ENCODE assay signal across 21 cellular contexts in genomic region chr22:19957445-19957844, GRCh38. TPM values are rescaled to one million over a fixed set of nuclear protein-coding genes. Genes with fewer than 3 reads are reported as not detected.
DNase-seq lines count a peak whose midpoint lies in the region; ATAC-seq and TF ChIP-seq lines count a peak whose summit lies in the region.
"Had no signal": no experiment of that assay in that cellular context is flagged by ENCODE, and none has a peak within 500 bp of the region (broad histone marks: within the 10 kb centered on the region; RNA-seq: fewer than 3 reads in every experiment).

No MANE protein-coding gene starts in this region.

- CTCF ChIA-PET in A673 (lab: Charles Lee): interaction anchor here (0.7 kb wide), 1 partner anchor 56 kb away, joined by 3 read pairs; no protein-coding TSS in a partner anchor

- H3K9me3 ChIP-seq in A673 (ENCODE audit: low read depth, low read length, poor library complexity, severe bottlenecking) (no peaks in the 10 kb centered on the region), RWPE2 (ENCODE audit: severe bottlenecking) (no peaks in the 10 kb centered on the region)
- H3K9me3 ChIP-seq: body of pancreas, esophagus squamous epithelium, SJSA1, thyroid gland had no signal

- POLR2A ChIA-PET in A673 (lab: Charles Lee; ENCODE audit: low non-redundant PET): interaction anchor here (0.6 kb wide), 1 partner anchor 168 kb away, joined by 3 read pairs; no protein-coding TSS in a partner anchor

- DNase-seq in A673 (ENCODE audit: low spot score) (no peak), RWPE2 (ENCODE audit: low spot score) (peak; percentile 34), iPS-NIHi11 (ENCODE audit: low spot score) (peak; percentile 8), RPMI8226 (no peak), GM19240 (ENCODE audit: insufficient read length, low spot score) (no peak), GM20000 (ENCODE audit: low spot score) (no peak)
- DNase-seq: activated CD4-positive, alpha-beta T cell treated with anti-CD3 and anti-CD28 coated beads for 4 hours; activated naive CD4-positive, alpha-beta T cell treated with Interleukin-2 at 50 U/mL for 16 hours; activated T-cell treated with anti-CD3 and anti-CD28 coated beads for 4 hours; esophagus squamous epithelium; KBM-7; NCI-H1417; NCI-H2227 treated with DMSO at 0.1 percent for 48 hours; T1000; thyroid gland had no signal

- no TSS peak for BruUV-seq in A673 (replicated peaks; lab: Mats Ljungman, UMichigan)

- H3K36me3 ChIP-seq in A673 (ENCODE audit: insufficient read depth, low read length, poor library complexity, severe bottlenecking): no peaks in the 10 kb centered on the region
- H3K36me3 ChIP-seq in RWPE2 (ENCODE audit: low read depth): no peaks in the 10 kb centered on the region
- H3K36me3 ChIP-seq: esophagus squamous epithelium, thyroid gland had no signal

- H3K4me1 ChIP-seq in A673 (ENCODE audit: insufficient read depth, low read length, poor library complexity, severe bottlenecking) (peaks cover 19% of the 10 kb centered on the region), RWPE2 (ENCODE audit: insufficient read depth, poor library complexity, severe bottlenecking) (peaks cover 4% of the 10 kb centered on the region)

- no peak for ATAC-seq in RWPE2 (ENCODE audit: low read depth)
- ATAC-seq in GM21515 (IDR thresholded peaks at IDR 0.05; ENCODE audit: unreplicated experiment): no peak
- ATAC-seq: body of pancreas; stimulated activated effector memory CD8-positive, alpha-beta T cell treated with anti-CD3 and anti-CD28 coated beads, Interleukin-12 subunit alpha, Interleukin-12 subunit beta, amount 100 ng/mL, for 72 hours had no signal

- 0 out of 2 replicates have a peak, but pooled peaks have one; percentile 14 for TF ChIP-seq CTCF in A673 (conservative IDR thresholded peaks at IDR 0.05; ENCODE audit: low read depth, low read length)
- peak; percentile 15 for TF ChIP-seq CTCF in GM12873 (IDR thresholded peaks at IDR 0.05; ENCODE audit: insufficient read depth, low read depth, low read length, missing control alignments)
- TF ChIP-seq CTCF in RWPE2 (IDR thresholded peaks at IDR 0.05; ENCODE audit: poor library complexity, severe bottlenecking): peak; percentile 14
- no peak for TF ChIP-seq CTCF in GM20000 (IDR thresholded peaks at IDR 0.05; ENCODE audit: extremely low read depth, missing control alignments)

- H3K27ac ChIP-seq in A673 (ENCODE audit: low read depth, low read length, poor library complexity, severe bottlenecking) (no peak overlapping the region), RWPE2 (ENCODE audit: poor library complexity, severe bottlenecking) (no peak overlapping the region)
- H3K27ac ChIP-seq: body of pancreas, SJSA1, thyroid gland had no signal

- H3K27me3 ChIP-seq in A673 (replicated peaks; ENCODE audit: insufficient read depth, low read depth, low read length, poor library complexity): no peaks in the 10 kb centered on the region
- no peaks in the 10 kb centered on the region for H3K27me3 ChIP-seq in RWPE2 (ENCODE audit: insufficient read depth, poor library complexity, severe bottlenecking)
- H3K27me3 ChIP-seq: body of pancreas, esophagus squamous epithelium, SJSA1, thyroid gland had no signal

- H3K4me3 ChIP-seq in A673 (ENCODE audit: low read depth, low read length, poor library complexity, severe bottlenecking) (no peak overlapping the region), RWPE2 (ENCODE audit: severe bottlenecking) (no peak overlapping the region)
- H3K4me3 ChIP-seq: body of pancreas, esophagus squamous epithelium, SJSA1, smooth muscle cell, thyroid gland had no signal

- intact Hi-C loops in A673 (cut with micrococcal nuclease; ENCODE audit: unreplicated experiment): loop anchor here (5.0 kb wide), 1 partner anchor 225 kb away; no protein-coding TSS in a partner anchor

RNA-seq across cellular contexts. Expression of gene TXNRD2, which starts 15.8 kb away (rescaled TPM):
- 25.2 and 32.6 TPM in 2 replicates for total RNA-seq in A673 (2021)
- total RNA-seq: smooth muscle cell had no signal

RNA-seq across cellular contexts. Expression of gene COMT, which starts 15.9 kb away (rescaled TPM):
- total RNA-seq in A673 (2021): 87.8 and 98.6 TPM in 2 replicates

RNA-seq across cellular contexts. Expression of gene ARVCF, which starts 59.2 kb away (rescaled TPM):
- total RNA-seq in A673 (2021): 11.1 and 17.2 TPM in 2 replicates

Comparison
In these comparisons a context has a peak if more than half of its experiments do, and no peak if none do; other contexts are left out.
1. DNase-seq: peak in RWPE2 (single experiment) and iPS-NIHi11 (single experiment); none in A673 (single experiment), RPMI8226 (single experiment), GM19240 (single experiment) and GM20000 (single experiment).